ENCODE assay signal across 18 cellular contexts in the genomic region with DNA sequence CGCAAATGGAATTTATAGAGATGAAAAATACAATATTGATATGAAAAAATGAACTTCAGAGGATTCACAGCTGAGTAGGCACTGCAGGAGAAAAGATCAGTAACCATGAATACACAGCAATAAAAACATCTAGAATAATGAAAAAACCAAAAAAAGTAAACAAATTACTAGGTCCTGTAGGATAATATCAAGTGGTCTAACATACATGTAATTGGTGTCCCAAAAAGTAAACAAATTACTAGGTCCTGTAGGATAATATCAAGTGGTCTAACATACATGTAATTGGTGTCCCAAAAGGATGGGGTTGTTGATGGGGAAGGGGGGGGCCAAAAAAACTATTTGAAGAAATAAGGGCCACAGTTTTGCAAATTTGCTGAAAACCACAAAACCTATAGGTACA. TPM values are rescaled to one million over a fixed set of nuclear protein-coding genes. Genes with fewer than 3 reads are reported as not detected.
DNase-seq lines count a peak whose midpoint lies in the region; ATAC-seq and TF ChIP-seq lines count a peak whose summit lies in the region.
"Had no signal": no experiment of that assay in that cellular context is flagged by ENCODE, and none has a peak within 500 bp of the region (broad histone marks: within the 10 kb centered on the region; RNA-seq: fewer than 3 reads in every experiment).

No MANE protein-coding gene starts in this region.

- peak; percentile 14 for DNase-seq in astrocyte of the spinal cord (ENCODE audit: low read depth, low spot score)
- peak; percentile 1 for DNase-seq in fibroblast of peridontal ligament (ENCODE audit: extremely low read depth)
- DNase-seq in mesenchymal stem cell: peak; percentile 1
- no peak for DNase-seq in ureter (ENCODE audit: low spot score)
- DNase-seq: AML-193; Caco-2; Calu3; CD4-positive, alpha-beta T cell; CD8-positive, alpha-beta T cell; DMS79 treated with DMSO at 0.1 percent for 48 hours; GF-D8 had no signal

- ATAC-seq in GM18858 (IDR thresholded peaks at IDR 0.05; ENCODE audit: unreplicated experiment) (no peak), GM18520 (IDR thresholded peaks at IDR 0.05; ENCODE audit: unreplicated experiment) (no peak)
- ATAC-seq: A549; CD8-positive, alpha-beta T cell had no signal

- H3K18ac ChIP-seq in mesenchymal stem cell (ENCODE audit: low read depth in 1 of 2, low read length in 2 of 2): no peak overlapping the region

- H3K4me2 ChIP-seq in mesenchymal stem cell (ENCODE audit: low read length, poor library complexity, severe bottlenecking): no peak overlapping the region
- H3K4me2 ChIP-seq: A549; BLaER1 treated with 17β-estradiol and CSF1 and Interleukin-3, amounts not matched to agents 10 nM and 100 nM had no signal

- in situ Hi-C loops in astrocyte of the spinal cord (cut with HindIII; ENCODE audit: low sequenced_read_pairs): no loop called here

- no CpG with 5 or more reads among the region's 1 CpG for WGBS in mesenchymal stem cell

- no peak overlapping the region for H3K14ac ChIP-seq in mesenchymal stem cell (ENCODE audit: low read length in 2 of 2)

- no peak overlapping the region for H2BK5ac ChIP-seq in mesenchymal stem cell (ENCODE audit: low read depth, low read length, poor library complexity, severe bottlenecking)

- H4K8ac ChIP-seq in mesenchymal stem cell (ENCODE audit: low read length): no peak overlapping the region

- H3K23ac ChIP-seq in mesenchymal stem cell (ENCODE audit: low read length in 2 of 2): no peak overlapping the region

- H2AFZ ChIP-seq in mesenchymal stem cell (ENCODE audit: low read depth, low read length): no peak overlapping the region

- no peaks in the 10 kb centered on the region for H3K27me3 ChIP-seq in mesenchymal stem cell (ENCODE audit: control insufficient read depth in 1 of 2, insufficient read depth in 1 of 2, low read length in 2 of 2)
- H3K27me3 ChIP-seq: BLaER1 treated with 17β-estradiol and CSF1 and Interleukin-3, amounts not matched to agents 10 nM and 100 nM had no signal

- H3K4me3 ChIP-seq in HEK293 (ENCODE audit: low read depth, low read length) (no peak overlapping the region), astrocyte of the spinal cord (ENCODE audit: low read depth, low read length) (no peak overlapping the region), mesenchymal stem cell (ENCODE audit: insufficient read depth in 1 of 2, low read depth in 1 of 2, low read length in 2 of 2) (no peak overlapping the region)
- H3K4me3 ChIP-seq: A549; BLaER1 treated with 17β-estradiol and CSF1 and Interleukin-3, amounts not matched to agents 10 nM and 100 nM had no signal

- H4K91ac ChIP-seq in mesenchymal stem cell (ENCODE audit: low read length): no peak overlapping the region

- H3K36me3 ChIP-seq in HEK293 (ENCODE audit: control insufficient read depth in 2 of 2, insufficient read depth in 1 of 2, low read length in 2 of 2): no peaks in the 10 kb centered on the region
- H3K36me3 ChIP-seq in mesenchymal stem cell (ENCODE audit: control insufficient read depth in 1 of 2, insufficient read depth in 2 of 2, low read depth in 1 of 2, low read length in 2 of 2): peaks cover 3 to 14% of the 10 kb centered on the region in 2 experiments

- no peaks in the 10 kb centered on the region for H3K79me1 ChIP-seq in mesenchymal stem cell (replicated peaks; ENCODE audit: low read length, poor library complexity, severe bottlenecking)

- H2BK15ac ChIP-seq in mesenchymal stem cell (ENCODE audit: low read depth, poor library complexity, severe bottlenecking): no peak overlapping the region

- H2AK5ac ChIP-seq in mesenchymal stem cell (ENCODE audit: low read length, severe bottlenecking): no peak overlapping the region

- no peak overlapping the region for H2BK12ac ChIP-seq in mesenchymal stem cell (ENCODE audit: low read length in 2 of 2)

- H3K27ac ChIP-seq in HEK293 (ENCODE audit: extremely low read depth, low read depth, low read length) (no peak overlapping the region), mesenchymal stem cell (ENCODE audit: low read length, poor library complexity, severe bottlenecking) (no peak overlapping the region)
- H3K27ac ChIP-seq: 22Rv1; A549; BLaER1 treated with 17β-estradiol and CSF1 and Interleukin-3, amounts not matched to agents 10 nM and 100 nM; C4-2B had no signal

- H3K4me1 ChIP-seq in HEK293 (ENCODE audit: control insufficient read depth, insufficient read depth, low read length) (no peaks in the 10 kb centered on the region), mesenchymal stem cell (ENCODE audit: control insufficient read depth, insufficient read depth, low read depth, low read length) (no peaks in the 10 kb centered on the region)
- H3K4me1 ChIP-seq: A549; BLaER1 treated with 17β-estradiol and CSF1 and Interleukin-3, amounts not matched to agents 10 nM and 100 nM; Caco-2 had no signal

- H3K9ac ChIP-seq in mesenchymal stem cell (ENCODE audit: low read length): no peak overlapping the region
- H3K9ac ChIP-seq: BLaER1 treated with 17β-estradiol and CSF1 and Interleukin-3, amounts not matched to agents 10 nM and 100 nM had no signal

- H2BK120ac ChIP-seq in mesenchymal stem cell (ENCODE audit: low read depth, low read length): no peak overlapping the region

- TF ChIP-seq CTCF in HEK293 (tag by site-specific recombination; IDR thresholded peaks at IDR 0.05) (no peak), astrocyte of the spinal cord (IDR thresholded peaks at IDR 0.05; ENCODE audit: low read depth, low read length) (no peak)

- CTCF ChIA-PET in HEK293 (lab: Yijun Ruan, JAX): interaction anchor here (0.6 to 1.0 kb wide), 3 partner anchors 19 to 1217 kb away, joined by 3 to 4 read pairs (median 3); no protein-coding TSS in a partner anchor

- no peaks in the 10 kb centered on the region for H3K9me3 ChIP-seq in HEK293 (ENCODE audit: control insufficient read depth, insufficient read depth, low read depth, low read length)
- peaks cover 29% of the 10 kb centered on the region for H3K9me3 ChIP-seq in mesenchymal stem cell (ENCODE audit: control insufficient read depth, low read length)
- H3K9me3 ChIP-seq: Caco-2 had no signal

- POLR2A ChIA-PET in HEK293 (lab: Yijun Ruan, JAX): interaction anchor here (0.6 kb wide), 1 partner anchor 55 kb away, joined by 3 read pairs; no protein-coding TSS in a partner anchor

- no peak overlapping the region for H3K4ac ChIP-seq in mesenchymal stem cell (ENCODE audit: low read depth in 1 of 2, low read length in 2 of 2)

TF ChIP-seq in HEK293, 187 proteins besides CTCF, POLR2A, EP300 and RAD21:
- peak; percentile 65 for TF ChIP-seq SETDB1 (IDR thresholded peaks at IDR 0.05; ENCODE audit: insufficient read length, low read length)
- TF ChIP-seq ZNF354C (tag by site-specific recombination; IDR thresholded peaks at IDR 0.05; ENCODE audit: borderline replicate concordance, low read depth): no peak
- peak; percentile 94 for TF ChIP-seq ZNF133 (tag by site-specific recombination; IDR thresholded peaks at IDR 0.05)

RNA-seq across cellular contexts. Expression of gene ZNF18, which starts 43.4 kb away (rescaled TPM):
- 4.5 TPM for polyA plus RNA-seq in mesenchymal stem cell (2013, experiment 1 of 2)
- polyA plus RNA-seq in mesenchymal stem cell (2013, experiment 2 of 2): 4.8 TPM
- 10.4 TPM for total RNA-seq in ureter
